In the genomic region with DNA sequence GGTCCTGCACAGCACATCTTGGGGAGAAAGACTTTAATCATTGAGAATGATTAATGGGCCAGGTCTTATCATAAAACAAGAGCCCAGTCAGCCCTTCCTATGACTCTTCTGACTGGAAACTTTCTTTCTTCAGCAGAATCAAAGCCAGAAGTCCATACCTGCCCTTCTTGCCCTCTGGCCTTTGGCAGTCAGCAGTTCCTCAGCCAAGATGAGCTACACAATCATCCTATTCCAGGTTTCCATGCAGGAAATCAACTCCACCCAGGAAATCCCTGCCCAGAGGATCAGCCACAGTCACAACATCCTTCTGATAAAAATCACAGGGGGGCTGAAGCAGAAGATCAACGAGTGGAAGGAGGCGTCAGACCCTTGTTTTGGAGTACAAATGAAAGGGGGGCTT, we compare ENCODE assay signal across 1 cellular context.
TF ChIP-seq lines count a peak whose summit lies in the region.

No MANE protein-coding gene starts in this region.

TF ChIP-seq in GM23338, 12 proteins besides CTCF, POLR2A, EP300 and RAD21 (continued from another document):
- TF ChIP-seq, protein P1, sequence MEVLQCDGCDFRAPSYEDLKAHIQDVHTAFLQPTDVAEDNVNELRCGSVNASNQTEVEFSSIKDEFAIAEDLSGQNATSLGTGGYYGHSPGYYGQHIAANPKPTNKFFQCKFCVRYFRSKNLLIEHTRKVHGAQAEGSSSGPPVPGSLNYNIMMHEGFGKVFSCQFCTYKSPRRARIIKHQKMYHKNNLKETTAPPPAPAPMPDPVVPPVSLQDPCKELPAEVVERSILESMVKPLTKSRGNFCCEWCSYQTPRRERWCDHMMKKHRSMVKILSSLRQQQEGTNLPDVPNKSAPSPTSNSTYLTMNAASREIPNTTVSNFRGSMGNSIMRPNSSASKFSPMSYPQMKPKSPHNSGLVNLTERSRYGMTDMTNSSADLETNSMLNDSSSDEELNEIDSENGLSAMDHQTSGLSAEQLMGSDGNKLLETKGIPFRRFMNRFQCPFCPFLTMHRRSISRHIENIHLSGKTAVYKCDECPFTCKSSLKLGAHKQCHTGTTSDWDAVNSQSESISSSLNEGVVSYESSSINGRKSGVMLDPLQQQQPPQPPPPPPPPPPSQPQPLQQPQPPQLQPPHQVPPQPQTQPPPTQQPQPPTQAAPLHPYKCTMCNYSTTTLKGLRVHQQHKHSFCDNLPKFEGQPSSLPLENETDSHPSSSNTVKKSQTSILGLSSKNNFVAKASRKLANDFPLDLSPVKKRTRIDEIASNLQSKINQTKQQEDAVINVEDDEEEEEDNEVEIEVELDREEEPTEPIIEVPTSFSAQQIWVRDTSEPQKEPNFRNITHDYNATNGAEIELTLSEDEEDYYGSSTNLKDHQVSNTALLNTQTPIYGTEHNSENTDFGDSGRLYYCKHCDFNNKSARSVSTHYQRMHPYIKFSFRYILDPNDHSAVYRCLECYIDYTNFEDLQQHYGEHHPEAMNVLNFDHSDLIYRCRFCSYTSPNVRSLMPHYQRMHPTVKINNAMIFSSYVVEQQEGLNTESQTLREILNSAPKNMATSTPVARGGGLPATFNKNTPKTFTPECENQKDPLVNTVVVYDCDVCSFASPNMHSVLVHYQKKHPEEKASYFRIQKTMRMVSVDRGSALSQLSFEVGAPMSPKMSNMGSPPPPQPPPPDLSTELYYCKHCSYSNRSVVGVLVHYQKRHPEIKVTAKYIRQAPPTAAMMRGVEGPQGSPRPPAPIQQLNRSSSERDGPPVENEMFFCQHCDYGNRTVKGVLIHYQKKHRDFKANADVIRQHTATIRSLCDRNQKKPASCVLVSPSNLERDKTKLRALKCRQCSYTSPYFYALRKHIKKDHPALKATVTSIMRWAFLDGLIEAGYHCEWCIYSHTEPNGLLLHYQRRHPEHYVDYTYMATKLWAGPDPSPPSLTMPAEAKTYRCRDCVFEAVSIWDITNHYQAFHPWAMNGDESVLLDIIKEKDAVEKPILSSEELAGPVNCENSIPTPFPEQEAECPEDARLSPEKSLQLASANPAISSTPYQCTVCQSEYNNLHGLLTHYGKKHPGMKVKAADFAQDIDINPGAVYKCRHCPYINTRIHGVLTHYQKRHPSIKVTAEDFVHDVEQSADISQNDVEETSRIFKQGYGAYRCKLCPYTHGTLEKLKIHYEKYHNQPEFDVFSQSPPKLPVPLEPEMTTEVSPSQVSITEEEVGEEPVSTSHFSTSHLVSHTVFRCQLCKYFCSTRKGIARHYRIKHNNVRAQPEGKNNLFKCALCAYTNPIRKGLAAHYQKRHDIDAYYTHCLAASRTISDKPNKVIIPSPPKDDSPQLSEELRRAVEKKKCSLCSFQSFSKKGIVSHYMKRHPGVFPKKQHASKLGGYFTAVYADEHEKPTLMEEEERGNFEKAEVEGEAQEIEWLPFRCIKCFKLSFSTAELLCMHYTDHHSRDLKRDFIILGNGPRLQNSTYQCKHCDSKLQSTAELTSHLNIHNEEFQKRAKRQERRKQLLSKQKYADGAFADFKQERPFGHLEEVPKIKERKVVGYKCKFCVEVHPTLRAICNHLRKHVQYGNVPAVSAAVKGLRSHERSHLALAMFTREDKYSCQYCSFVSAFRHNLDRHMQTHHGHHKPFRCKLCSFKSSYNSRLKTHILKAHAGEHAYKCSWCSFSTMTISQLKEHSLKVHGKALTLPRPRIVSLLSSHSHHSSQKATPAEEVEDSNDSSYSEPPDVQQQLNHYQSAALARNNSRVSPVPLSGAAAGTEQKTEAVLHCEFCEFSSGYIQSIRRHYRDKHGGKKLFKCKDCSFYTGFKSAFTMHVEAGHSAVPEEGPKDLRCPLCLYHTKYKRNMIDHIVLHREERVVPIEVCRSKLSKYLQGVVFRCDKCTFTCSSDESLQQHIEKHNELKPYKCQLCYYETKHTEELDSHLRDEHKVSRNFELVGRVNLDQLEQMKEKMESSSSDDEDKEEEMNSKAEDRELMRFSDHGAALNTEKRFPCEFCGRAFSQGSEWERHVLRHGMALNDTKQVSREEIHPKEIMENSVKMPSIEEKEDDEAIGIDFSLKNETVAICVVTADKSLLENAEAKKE (CRISPR knock-in tag; IDR thresholded peaks at IDR 0.05) = no peak
- TF ChIP-seq, protein P2, sequence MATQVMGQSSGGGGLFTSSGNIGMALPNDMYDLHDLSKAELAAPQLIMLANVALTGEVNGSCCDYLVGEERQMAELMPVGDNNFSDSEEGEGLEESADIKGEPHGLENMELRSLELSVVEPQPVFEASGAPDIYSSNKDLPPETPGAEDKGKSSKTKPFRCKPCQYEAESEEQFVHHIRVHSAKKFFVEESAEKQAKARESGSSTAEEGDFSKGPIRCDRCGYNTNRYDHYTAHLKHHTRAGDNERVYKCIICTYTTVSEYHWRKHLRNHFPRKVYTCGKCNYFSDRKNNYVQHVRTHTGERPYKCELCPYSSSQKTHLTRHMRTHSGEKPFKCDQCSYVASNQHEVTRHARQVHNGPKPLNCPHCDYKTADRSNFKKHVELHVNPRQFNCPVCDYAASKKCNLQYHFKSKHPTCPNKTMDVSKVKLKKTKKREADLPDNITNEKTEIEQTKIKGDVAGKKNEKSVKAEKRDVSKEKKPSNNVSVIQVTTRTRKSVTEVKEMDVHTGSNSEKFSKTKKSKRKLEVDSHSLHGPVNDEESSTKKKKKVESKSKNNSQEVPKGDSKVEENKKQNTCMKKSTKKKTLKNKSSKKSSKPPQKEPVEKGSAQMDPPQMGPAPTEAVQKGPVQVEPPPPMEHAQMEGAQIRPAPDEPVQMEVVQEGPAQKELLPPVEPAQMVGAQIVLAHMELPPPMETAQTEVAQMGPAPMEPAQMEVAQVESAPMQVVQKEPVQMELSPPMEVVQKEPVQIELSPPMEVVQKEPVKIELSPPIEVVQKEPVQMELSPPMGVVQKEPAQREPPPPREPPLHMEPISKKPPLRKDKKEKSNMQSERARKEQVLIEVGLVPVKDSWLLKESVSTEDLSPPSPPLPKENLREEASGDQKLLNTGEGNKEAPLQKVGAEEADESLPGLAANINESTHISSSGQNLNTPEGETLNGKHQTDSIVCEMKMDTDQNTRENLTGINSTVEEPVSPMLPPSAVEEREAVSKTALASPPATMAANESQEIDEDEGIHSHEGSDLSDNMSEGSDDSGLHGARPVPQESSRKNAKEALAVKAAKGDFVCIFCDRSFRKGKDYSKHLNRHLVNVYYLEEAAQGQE (IDR thresholded peaks at IDR 0.05; ENCODE audit: unreplicated experiment) = no peak
- no peak for TF ChIP-seq JUNB (IDR thresholded peaks at IDR 0.05; ENCODE audit: unreplicated experiment)
- no peak for TF ChIP-seq NANOG (IDR thresholded peaks at IDR 0.05; ENCODE audit: borderline replicate concordance)
- TF ChIP-seq ZNF331 (CRISPR knock-in tag; IDR thresholded peaks at IDR 0.05; ENCODE audit: low read depth) = no peak
- TF ChIP-seq, protein P3, sequence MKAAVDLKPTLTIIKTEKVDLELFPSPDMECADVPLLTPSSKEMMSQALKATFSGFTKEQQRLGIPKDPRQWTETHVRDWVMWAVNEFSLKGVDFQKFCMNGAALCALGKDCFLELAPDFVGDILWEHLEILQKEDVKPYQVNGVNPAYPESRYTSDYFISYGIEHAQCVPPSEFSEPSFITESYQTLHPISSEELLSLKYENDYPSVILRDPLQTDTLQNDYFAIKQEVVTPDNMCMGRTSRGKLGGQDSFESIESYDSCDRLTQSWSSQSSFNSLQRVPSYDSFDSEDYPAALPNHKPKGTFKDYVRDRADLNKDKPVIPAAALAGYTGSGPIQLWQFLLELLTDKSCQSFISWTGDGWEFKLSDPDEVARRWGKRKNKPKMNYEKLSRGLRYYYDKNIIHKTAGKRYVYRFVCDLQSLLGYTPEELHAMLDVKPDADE (IDR thresholded peaks at IDR 0.05) = no peak
- TF ChIP-seq EZH2 (IDR thresholded peaks at IDR 0.05; ENCODE audit: low read depth, unreplicated experiment) = no peak
- TF ChIP-seq CREB1 (CRISPR knock-in tag; IDR thresholded peaks at IDR 0.05; ENCODE audit: low read depth) = no peak
- no peak for TF ChIP-seq ZNF114 (CRISPR knock-in tag; IDR thresholded peaks at IDR 0.05)
- TF ChIP-seq STAT1 (IDR thresholded peaks at IDR 0.05; ENCODE audit: unreplicated experiment) = no peak
- no peak for TF ChIP-seq POLR2AphosphoS5 (IDR thresholded peaks at IDR 0.05; ENCODE audit: low read depth)
